ENCODE assay signal across 21 cellular contexts in the genomic region with DNA sequence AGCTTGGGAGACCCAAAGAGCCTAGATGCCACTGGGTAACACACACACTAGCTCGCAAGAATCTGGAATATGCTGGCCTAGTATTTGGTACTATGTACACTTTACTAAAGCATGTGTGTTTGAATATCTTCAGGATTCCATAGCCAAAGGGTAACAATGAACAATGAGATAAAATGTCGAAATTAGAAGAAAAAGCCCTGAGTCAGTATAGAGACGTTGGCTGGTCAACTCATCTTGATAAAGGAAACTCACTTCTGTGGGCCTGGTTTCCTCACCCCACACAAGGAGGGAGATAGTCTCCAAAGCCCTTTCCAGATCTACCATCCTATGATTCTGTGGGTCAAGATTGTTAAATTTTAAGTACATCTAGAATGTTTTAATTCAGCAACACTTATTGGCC. TPM values are rescaled to one million over a fixed set of nuclear protein-coding genes. Genes with fewer than 3 reads are reported as not detected.
A peak's percentile ranks its signal among the peaks of the same experiment; 100 is the strongest.
DNase-seq lines count a peak whose midpoint lies in the region; ATAC-seq, FAIRE-seq and TF ChIP-seq lines count a peak whose summit lies in the region.
"Had no signal": no experiment of that assay in that cellular context is flagged by ENCODE, and none has a peak within 500 bp of the region (broad histone marks: within the 10 kb centered on the region; RNA-seq: fewer than 3 reads in every experiment).

No MANE protein-coding gene starts in this region.

- no peak for TF ChIP-seq CTCF in K562 (IDR thresholded peaks at IDR 0.05 in 2 of 3, conservative IDR thresholded peaks at IDR 0.05 in 1 of 3; ENCODE audit: insufficient read depth in 2 of 3, low read depth in 1 of 3, low read length in 3 of 3)
- TF ChIP-seq CTCF in fibroblast of pulmonary artery (IDR thresholded peaks at IDR 0.05; ENCODE audit: low read length, missing control alignments) = no peak
- TF ChIP-seq CTCF in suprapubic skin (IDR thresholded peaks at IDR 0.05) = no peak
- TF ChIP-seq CTCF in GM10266 (IDR thresholded peaks at IDR 0.05; ENCODE audit: control insufficient read depth, insufficient read depth, low read depth, missing control alignments) = no peak

- peaks cover 0 to 35% of the 10 kb centered on the region in 2 experiments; a peak in 4 of 5 replicates for H3K4me1 ChIP-seq in K562 (replicated peaks in 1 of 2; ENCODE audit: control insufficient read depth in 2 of 2, insufficient read depth in 2 of 2, low read length in 2 of 2)
- no peaks in the 10 kb centered on the region for H3K4me1 ChIP-seq in suprapubic skin

- no peaks in the 10 kb centered on the region for H3K9me1 ChIP-seq in K562 (ENCODE audit: control insufficient read depth, insufficient read depth, low read length)

- POLR2A ChIA-PET in K562 (lab: Yijun Ruan, JAX) = interaction anchor here (1.7 kb wide), 1 partner anchor 12 kb away, joined by 4 read pairs; no protein-coding TSS in a partner anchor

- DNase-seq in OCI-M1 (lab: John Stamatoyannopoulos, UW) = peak; percentile 46
- DNase-seq in K562 (ENCODE audit: extremely low read depth in 1 of 4, low spot score in 3 of 4) = peak in 2 of 4 experiments; percentile 16 to 29
- peak; percentile 46 for DNase-seq in fibroblast of pulmonary artery (ENCODE audit: low read depth)
- DNase-seq in suprapubic skin (ENCODE audit: low spot score in 2 of 2) = no peak
- no peak for DNase-seq in GM10266 (ENCODE audit: extremely low spot score)
- DNase-seq: 8988T; CD4-positive, alpha-beta memory T cell; DMS153; DMS79; GF-D8; HCEC 1CT had no signal

- BruUV-seq in K562 (replicated peaks; lab: Mats Ljungman, UMichigan) = no TSS peak

- H3K79me2 ChIP-seq in K562 (ENCODE audit: control insufficient read depth, insufficient read depth, low read length) = peaks cover 26% of the 10 kb centered on the region

- WGBS in K562 (ENCODE audit: insufficient coverage, low coverage, missing lambda C conversion rate) = 6% methylated on average over 3 of the region's 3 CpGs
- 83% methylated on average over 3 of the region's 3 CpGs for WGBS in suprapubic skin

- peak; percentile 49; the same call in 1 of the 2 replicates for TF ChIP-seq EP300 in K562 (IDR thresholded peaks at IDR 0.05; ENCODE audit: low read length)
- TF ChIP-seq EP300 in suprapubic skin (IDR thresholded peaks at IDR 0.05) = no peak

- H3K36me3 ChIP-seq in K562 (ENCODE audit: control insufficient read depth, insufficient read depth, low read length) (peaks cover 42% of the 10 kb centered on the region; the same call in 2 of the 3 replicates), suprapubic skin (no peaks in the 10 kb centered on the region)

- H3K4me3 ChIP-seq in K562 (no peak overlapping the region), fibroblast of pulmonary artery (replicated peaks; ENCODE audit: low read depth, low read length) (no peak overlapping the region), suprapubic skin (no peak overlapping the region)
- H3K4me3 ChIP-seq: BLaER1, GM23338 had no signal

- H4K20me1 ChIP-seq in K562 (replicated peaks; ENCODE audit: control insufficient read depth, insufficient read depth, low read length) = 0 out of 2 replicates have a peak, but pooled peaks cover 3% of the 10 kb centered on the region

- TF ChIP-seq POLR2A in K562 (conservative IDR thresholded peaks at IDR 0.05) (no peak), suprapubic skin (IDR thresholded peaks at IDR 0.05) (no peak)

- CTCF ChIA-PET in K562 (lab: Yijun Ruan, JAX; ENCODE audit: low intra/inter-chr PET ratio) = no interaction called here

- no peaks in the 10 kb centered on the region for H3K9me3 ChIP-seq in K562 (replicated peaks; ENCODE audit: control insufficient read depth, insufficient read depth, low read depth, low read length)
- H3K9me3 ChIP-seq in suprapubic skin = no peaks in the 10 kb centered on the region
- H3K9me3 ChIP-seq: BLaER1 had no signal

- no peak overlapping the region for H3K9ac ChIP-seq in K562 (ENCODE audit: insufficient read depth in 1 of 2, low read depth in 2 of 2, low read length in 2 of 2)
- H3K9ac ChIP-seq: BLaER1 had no signal

- intact Hi-C loops in K562 (cut with micrococcal nuclease) = no loop called here

- in situ Hi-C loops in K562 (cut with MboI) = no loop called here

- H3K4me2 ChIP-seq in K562 (ENCODE audit: insufficient read depth, low read length) = peak overlapping the region; percentile 51; the same call in 1 of the 2 replicates
- H3K4me2 ChIP-seq: BLaER1, GM23338 had no signal

- no peak for TF ChIP-seq RAD21 in K562 (CRISPR knock-in tag; conservative IDR thresholded peaks at IDR 0.05 in 1 of 2, IDR thresholded peaks at IDR 0.05 in 1 of 2)

- peak overlapping the region; percentile 67; the same call in 2 of the 3 replicates for H3K27ac ChIP-seq in K562 (ENCODE audit: extremely low read depth, low read depth, low read length)
- H3K27ac ChIP-seq in temporal lobe (ENCODE audit: low read depth, low read length) = peak overlapping the region; percentile 68
- no peak overlapping the region for H3K27ac ChIP-seq in suprapubic skin
- H3K27ac ChIP-seq: BLaER1, HL-60 had no signal

- peak; percentile 79 for ATAC-seq in K562
- ATAC-seq in HG02938 (IDR thresholded peaks at IDR 0.05; ENCODE audit: unreplicated experiment) = no peak
- ATAC-seq: GM23338 had no signal

- FAIRE-seq in K562 (lab: Jason Lieb, UNC) = peak; percentile 59
- FAIRE-seq: GM19239, H54 had no signal

- no peak overlapping the region for H2AFZ ChIP-seq in K562 (ENCODE audit: low read depth, low read length)
- H2AFZ ChIP-seq: GM23338 had no signal

- H3K27me3 ChIP-seq in K562 (ENCODE audit: control insufficient read depth in 2 of 2, insufficient read depth in 2 of 2, low read length in 2 of 2) (no peaks in the 10 kb centered on the region), suprapubic skin (no peaks in the 10 kb centered on the region)

TF ChIP-seq in K562, 482 proteins besides CTCF, POLR2A, EP300 and RAD21 (continues in another document):
- TF ChIP-seq ZBTB8A (IDR thresholded peaks at IDR 0.05; ENCODE audit: partially characterized antibody) (no peak), CREM (IDR thresholded peaks at IDR 0.05; ENCODE audit: low read depth) (no peak), SIN3A (IDR thresholded peaks at IDR 0.05; ENCODE audit: borderline replicate concordance in 2 of 2, control insufficient read depth in 1 of 2, low read depth in 2 of 2, low read length in 2 of 2) (no peak), ZNF316 (IDR thresholded peaks at IDR 0.05) (peak; percentile 76), ARID1B (IDR thresholded peaks at IDR 0.05) (peak; percentile 24; the same call in 1 of the 2 replicates)
- TF ChIP-seq, protein P1, sequence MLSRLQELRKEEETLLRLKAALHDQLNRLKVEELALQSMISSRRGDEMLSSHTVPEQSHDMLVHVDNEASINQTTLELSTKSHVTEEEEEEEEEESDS (CRISPR knock-in tag; IDR thresholded peaks at IDR 0.05) = no peak

RNA-seq across cellular contexts. Expression of a gene that starts 6.9 kb away (rescaled TPM):
- 58.2 and 65.0 TPM in 2 replicates for total RNA-seq in K562 (2011; cell fraction: chromatin; rRNA removed; ENCODE audit: low replicate concordance)
- 40.9 and 44.1 TPM in 2 replicates for total RNA-seq in K562 (2011; cell fraction: nucleolus; rRNA removed)
- 73.5 and 116 TPM in 2 replicates for total RNA-seq in K562 (2011; cell fraction: nucleoplasm; rRNA removed)
- total RNA-seq in K562 (2014; rRNA removed) (7.2 and 10.8 TPM in 2 replicates), K562 (2014; rRNA removed; fragmentation: Illumina TruSeq; extraction: Trizol) (9.3 and 10.5 TPM in 2 replicates), K562 (2015; rRNA removed; fragmentation: Illumina TruSeq; extraction: Trizol) (6.4 and 6.8 TPM in 2 replicates), K562 (2021) (16.9 and 18.8 TPM in 2 replicates), temporal lobe (18.2 TPM), suprapubic skin (10 to 100 TPM; 32.5 to 60.1 (median 41.6) TPM)
- polyA plus RNA-seq in K562 (2011; rRNA removed) (13.1 and 18.9 TPM in 2 replicates), K562 (2014; fragmentation: Illumina TruSeq; extraction: Trizol) (17.8 and 22.4 TPM in 2 replicates), K562 (2014; fragmentation: Nextera tagmentation; extraction: Ambion mirVana) (1 to 10 TPM; 7.2 to 7.3 TPM), K562 (2014; rRNA removed) (8.0 and 9.1 TPM in 2 replicates)
- 9.3 and 14.3 TPM in 2 replicates for polyA plus RNA-seq in K562 (2011; cell fraction: cytosol; rRNA removed)
- polyA plus RNA-seq in K562 (2011; cell fraction: nucleus; rRNA removed) = 20.4 and 22.9 TPM in 2 replicates
- 10.3 and 17.4 TPM in 2 replicates for polyA plus RNA-seq in K562 (2012)
- polyA minus RNA-seq in K562 (2011; rRNA and poly(A)+ RNA removed) = 22.8 and 24.8 TPM in 2 replicates
- 13.8 and 17.3 TPM in 2 replicates for polyA minus RNA-seq in K562 (2011; cell fraction: cytosol; rRNA and poly(A)+ RNA removed)
- 14.1 and 22.1 TPM in 2 replicates for polyA minus RNA-seq in K562 (2011; cell fraction: nucleus; rRNA and poly(A)+ RNA removed)

RNA-seq across cellular contexts. Expression of a gene that starts 57.1 kb away (rescaled TPM):
- not detected in 2 replicates for total RNA-seq in K562 (2011; cell fraction: chromatin; rRNA removed; ENCODE audit: low replicate concordance)
- total RNA-seq in K562 (2011; cell fraction: nucleolus; rRNA removed) = not detected in 2 replicates
- total RNA-seq in K562 (2011; cell fraction: nucleoplasm; rRNA removed) = not detected in 2 replicates
- 0.08 and 0.14 TPM in 2 replicates for total RNA-seq in K562 (2014; rRNA removed)
- 0.06 and 0.07 TPM in 2 replicates for total RNA-seq in K562 (2014; rRNA removed; fragmentation: Illumina TruSeq; extraction: Trizol)
- 0.72 and 1.1 TPM in 2 replicates for total RNA-seq in K562 (2015; rRNA removed; fragmentation: Illumina TruSeq; extraction: Trizol)
- total RNA-seq in K562 (2021) = 0.34 and 0.35 TPM in 2 replicates
- polyA plus RNA-seq in K562 (2011; rRNA removed) = 0.06 and 0.08 TPM in 2 replicates
- polyA plus RNA-seq in K562 (2011; cell fraction: cytosol; rRNA removed) = 0.04 and 0.06 TPM in 2 replicates
- 0.04 and 0.07 TPM in 2 replicates for polyA plus RNA-seq in K562 (2011; cell fraction: nucleus; rRNA removed)
- 0.21 and 0.75 TPM in 2 replicates for polyA plus RNA-seq in K562 (2012)
- polyA plus RNA-seq in K562 (2014; fragmentation: Illumina TruSeq; extraction: Trizol) = 0.10 and 0.14 TPM in 2 replicates
- polyA plus RNA-seq in K562 (2014; fragmentation: Nextera tagmentation; extraction: Ambion mirVana) = under 1 TPM; 0.03 to 0.06 TPM
- 0.08 and 0.13 TPM in 2 replicates for polyA plus RNA-seq in K562 (2014; rRNA removed)
- polyA minus RNA-seq in K562 (2011; rRNA and poly(A)+ RNA removed) = not detected in 2 replicates
- not detected in 2 replicates for polyA minus RNA-seq in K562 (2011; cell fraction: cytosol; rRNA and poly(A)+ RNA removed)
- not detected in 2 replicates for polyA minus RNA-seq in K562 (2011; cell fraction: nucleus; rRNA and poly(A)+ RNA removed)
- total RNA-seq in temporal lobe = 0.49 TPM
- total RNA-seq in suprapubic skin = 1 to 10 TPM in 3 of 4 donors, under 1 TPM in 1; 0.34 to 3.3 (median 1.7) TPM
- total RNA-seq: A673, GM23338, HT1080 had no signal
- polyA plus RNA-seq: AG04450 had no signal

Comparison
In these comparisons a context has a peak if more than half of its experiments do, and no peak if none do; other contexts are left out.
1. DNase-seq: peak in OCI-M1 (single experiment) and fibroblast of pulmonary artery (single experiment); none in suprapubic skin (0 of 2) and GM10266 (single experiment).